ENCODE assay signal across 15 cellular contexts in genomic region chr6:149224399-149224798, GRCh38.
DNase-seq lines count a peak whose midpoint lies in the region; ATAC-seq and TF ChIP-seq lines count a peak whose summit lies in the region.
"Had no signal": no experiment of that assay in that cellular context is flagged by ENCODE, and none has a peak within 500 bp of the region (broad histone marks: within the 10 kb centered on the region; RNA-seq: fewer than 3 reads in every experiment).

No MANE protein-coding gene starts in this region.

- H3K36me3 ChIP-seq in mammary epithelial cell (ENCODE audit: insufficient read depth, low read length) = no peaks in the 10 kb centered on the region
- H3K36me3 ChIP-seq in neural progenitor cell = no peaks in the 10 kb centered on the region
- H3K36me3 ChIP-seq: BLaER1 treated with 17β-estradiol and CSF1 and Interleukin-3, amounts not matched to agents 10 nM and 100 nM had no signal

- H3K4me3 Mint-ChIP-seq in T-helper 2 cell treated with Interferon-gamma antibody and Interleukin-4, amounts not matched to agents 5 μg/mL and 100 μg/mL, for 36 hours = no peak overlapping the region
- H3K4me3 Mint-ChIP-seq in neural progenitor cell = no peak overlapping the region

- H3K79me2 ChIP-seq in mammary epithelial cell (ENCODE audit: insufficient read depth, low read length) = no peaks in the 10 kb centered on the region
- H3K79me2 ChIP-seq in neural progenitor cell (ENCODE audit: low read depth) = no peaks in the 10 kb centered on the region

- peaks cover 22% of the 10 kb centered on the region for H3F3A ChIP-seq in neural progenitor cell (ENCODE audit: low read depth)

- H3K27ac ChIP-seq in mammary epithelial cell (ENCODE audit: insufficient read depth, low read depth, low read length) = no peak overlapping the region
- no peak overlapping the region for H3K27ac ChIP-seq in neural progenitor cell
- H3K27ac ChIP-seq: BLaER1 treated with 17β-estradiol and CSF1 and Interleukin-3, amounts not matched to agents 10 nM and 100 nM; RWPE1 had no signal

- no peaks in the 10 kb centered on the region for H3K27me3 Mint-ChIP-seq in T-helper 2 cell treated with Interferon-gamma antibody and Interleukin-4, amounts not matched to agents 5 μg/mL and 100 μg/mL, for 36 hours (ENCODE audit: low read depth)
- H3K27me3 Mint-ChIP-seq in neural progenitor cell (ENCODE audit: insufficient read depth, low read depth) = no peaks in the 10 kb centered on the region

- in situ Hi-C loops in mammary epithelial cell (cut with MboI; ENCODE audit: low sequenced_read_pairs in 2 of 2) = no loop called here

- WGBS in mammary epithelial cell (ENCODE audit: low coverage, missing lambda C conversion rate) = 15% methylated on average over 6 of the region's 6 CpGs

- H2AFZ ChIP-seq in mammary epithelial cell (ENCODE audit: low read depth, low read length) = peak overlapping the region; percentile 31
- no peak overlapping the region for H2AFZ ChIP-seq in neural progenitor cell (replicated peaks)

- H3K4me3 ChIP-seq in mammary epithelial cell (replicated peaks in 1 of 3; ENCODE audit: insufficient read depth in 1 of 3, low read depth in 2 of 3, low read length in 3 of 3) = no peak overlapping the region
- no peak overlapping the region for H3K4me3 ChIP-seq in neural progenitor cell
- H3K4me3 ChIP-seq: BLaER1 treated with 17β-estradiol and CSF1 and Interleukin-3, amounts not matched to agents 10 nM and 100 nM had no signal

- H3K27ac Mint-ChIP-seq in T-helper 2 cell treated with Interferon-gamma antibody and Interleukin-4, amounts not matched to agents 5 μg/mL and 100 μg/mL, for 36 hours = peak overlapping the region; percentile 46
- H3K27ac Mint-ChIP-seq in neural progenitor cell = peak overlapping the region; percentile 94

- peaks cover 22% of the 10 kb centered on the region for H3K36me3 Mint-ChIP-seq in T-helper 2 cell treated with Interferon-gamma antibody and Interleukin-4, amounts not matched to agents 5 μg/mL and 100 μg/mL, for 36 hours (ENCODE audit: low read depth)
- no peaks in the 10 kb centered on the region for H3K36me3 Mint-ChIP-seq in neural progenitor cell

- ATAC-seq in HG03135 (IDR thresholded peaks at IDR 0.05; ENCODE audit: unreplicated experiment) (no peak), GM21381 (IDR thresholded peaks at IDR 0.05; ENCODE audit: unreplicated experiment) (no peak)
- ATAC-seq: PC-3 had no signal

- H3K4me1 Mint-ChIP-seq in T-helper 2 cell treated with Interferon-gamma antibody and Interleukin-4, amounts not matched to agents 5 μg/mL and 100 μg/mL, for 36 hours (ENCODE audit: low read depth) = peaks cover 37% of the 10 kb centered on the region
- H3K4me1 Mint-ChIP-seq in neural progenitor cell = peaks cover 84% of the 10 kb centered on the region

- no peak for DNase-seq in T-helper 2 cell treated with Interferon-gamma antibody and Interleukin-4, amounts not matched to agents 5 μg/mL and 100 μg/mL, for 36 hours (ENCODE audit: low spot score)
- DNase-seq in T-helper 2 cell (no peak), M059J (ENCODE audit: low read depth) (peak; percentile 56), mammary epithelial cell (no peak), neural progenitor cell (ENCODE audit: low spot score) (no peak), DMS114 treated with DMSO at 0.1 percent for 48 hours (lab: John Stamatoyannopoulos, UW; ENCODE audit: unreplicated experiment) (no peak)
- DNase-seq: H7, IMR-90, Karpas-422, NCI-H187, PC-3 had no signal

- dilution Hi-C loops in mammary epithelial cell (cut with HindIII; ENCODE audit: low sequenced_read_pairs) = no loop called here

- intact Hi-C loops in mammary epithelial cell (cut with micrococcal nuclease) = no loop called here

- H3K4me1 ChIP-seq in mammary epithelial cell (ENCODE audit: insufficient read depth, low read length) (no peaks in the 10 kb centered on the region), neural progenitor cell (peaks cover 74% of the 10 kb centered on the region)

- H3K9ac ChIP-seq in mammary epithelial cell (ENCODE audit: insufficient read depth, low read length) (no peak overlapping the region), neural progenitor cell (no peak overlapping the region)
- H3K9ac ChIP-seq: BLaER1 treated with 17β-estradiol and CSF1 and Interleukin-3, amounts not matched to agents 10 nM and 100 nM had no signal

- H3K9me3 ChIP-seq in mammary epithelial cell (replicated peaks; ENCODE audit: insufficient read depth, low read length) (no peaks in the 10 kb centered on the region), neural progenitor cell (ENCODE audit: low read depth) (no peaks in the 10 kb centered on the region)
- H3K9me3 ChIP-seq: BLaER1 treated with 17β-estradiol and CSF1 and Interleukin-3, amounts not matched to agents 10 nM and 100 nM had no signal

- no peaks in the 10 kb centered on the region for H3K27me3 ChIP-seq in mammary epithelial cell (ENCODE audit: insufficient read depth, low read length)
- H3K27me3 ChIP-seq in neural progenitor cell = no peaks in the 10 kb centered on the region
- H3K27me3 ChIP-seq: BLaER1 treated with 17β-estradiol and CSF1 and Interleukin-3, amounts not matched to agents 10 nM and 100 nM had no signal

- BruUV-seq in mammary epithelial cell (replicated peaks; lab: Mats Ljungman, UMichigan) = no TSS peak

- TF ChIP-seq CTCF in mammary epithelial cell (conservative IDR thresholded peaks at IDR 0.05 in 1 of 2, IDR thresholded peaks at IDR 0.05 in 1 of 2; ENCODE audit: extremely low read depth in 1 of 2, insufficient read depth in 1 of 2, low read depth in 1 of 2, low read length in 2 of 2) = no peak
- no peak for TF ChIP-seq CTCF in neural progenitor cell (IDR thresholded peaks at IDR 0.05)

- H3K4me2 ChIP-seq in mammary epithelial cell (ENCODE audit: insufficient read depth, low read depth, low read length) (peak overlapping the region; percentile 3), neural progenitor cell (peak overlapping the region; percentile 3)
- H3K4me2 ChIP-seq: BLaER1 treated with 17β-estradiol and CSF1 and Interleukin-3, amounts not matched to agents 10 nM and 100 nM had no signal

- CTCF ChIA-PET in mammary epithelial cell (lab: Charles Lee; ENCODE audit: low non-redundant PET) = no interaction called here

- no peaks in the 10 kb centered on the region for H4K20me1 ChIP-seq in mammary epithelial cell (ENCODE audit: insufficient read depth, low read length)
- H4K20me1 ChIP-seq in neural progenitor cell (ENCODE audit: low read depth) = no peaks in the 10 kb centered on the region
- H4K20me1 ChIP-seq: BLaER1 treated with 17β-estradiol and CSF1 and Interleukin-3, amounts not matched to agents 10 nM and 100 nM had no signal

- H3K9me3 Mint-ChIP-seq in T-helper 2 cell treated with Interferon-gamma antibody and Interleukin-4, amounts not matched to agents 5 μg/mL and 100 μg/mL, for 36 hours = peaks cover 4% of the 10 kb centered on the region
- no peaks in the 10 kb centered on the region for H3K9me3 Mint-ChIP-seq in neural progenitor cell
